In the genomic region with DNA sequence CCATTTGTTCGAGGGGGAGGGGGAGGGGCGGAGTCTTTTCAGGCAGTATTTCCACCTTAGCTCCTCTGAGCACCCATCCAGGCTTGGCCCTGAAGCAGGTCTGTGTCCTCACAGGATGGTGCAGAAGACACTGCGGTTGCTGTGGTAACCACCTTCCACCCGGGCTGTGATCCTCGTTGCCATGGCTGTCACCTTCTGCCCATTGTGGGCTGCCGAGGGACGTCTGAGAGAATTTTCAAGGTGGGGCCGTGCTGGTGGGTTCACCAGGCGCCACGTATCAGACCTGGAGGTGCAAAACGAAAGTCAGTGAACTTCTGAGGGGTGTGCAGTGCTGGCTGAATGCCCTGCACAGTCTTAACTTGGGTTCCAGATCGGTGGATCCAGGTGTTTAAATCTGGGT, we compare ENCODE assay signal across 30 cellular contexts. TPM values are rescaled to one million over a fixed set of nuclear protein-coding genes. Genes with fewer than 3 reads are reported as not detected.
DNase-seq lines count a peak whose midpoint lies in the region; ATAC-seq, FAIRE-seq and TF ChIP-seq lines count a peak whose summit lies in the region.
"Had no signal": no experiment of that assay in that cellular context is flagged by ENCODE, and none has a peak within 500 bp of the region (broad histone marks: within the 10 kb centered on the region; RNA-seq: fewer than 3 reads in every experiment).

No MANE protein-coding gene starts in this region.

- no peaks in the 10 kb centered on the region for H3K23me2 ChIP-seq in H1 (ENCODE audit: low read depth, low read length)

- no peak overlapping the region for H2BK15ac ChIP-seq in H1 (ENCODE audit: low read length)

- H3K36me3 ChIP-seq in H1 (ENCODE audit: control insufficient read depth in 2 of 4, insufficient read depth in 4 of 4, low read length in 3 of 4): peaks cover 0 to 11% (median 4%) of the 10 kb centered on the region in 4 experiments; a peak in 4 of 8 replicates
- H3K36me3 ChIP-seq in lower lobe of right lung: peaks cover 18% of the 10 kb centered on the region

- H3K4me2 ChIP-seq in H1 (ENCODE audit: insufficient read depth in 1 of 2, low read depth in 2 of 2, low read length in 2 of 2): no peak overlapping the region

- no peaks in the 10 kb centered on the region for H3K27me3 Mint-ChIP-seq in activated CD8-positive, alpha-beta memory T cell treated with anti-CD3 and anti-CD28 coated beads, Interleukin-2, amount 10 ng/mL, durations not matched to agents 7 days and 5 days
- H3K27me3 Mint-ChIP-seq in T-helper 17 cell: no peaks in the 10 kb centered on the region

- H4K8ac ChIP-seq in H1 (ENCODE audit: extremely low read depth, insufficient read depth, low read length): no peak overlapping the region

- H3K14ac ChIP-seq in H1 (ENCODE audit: insufficient read length): no peak overlapping the region

- no peak overlapping the region for H2BK5ac ChIP-seq in H1 (ENCODE audit: low read depth, low read length)

- H3K27ac ChIP-seq in H1 (ENCODE audit: low read depth, low read length) (no peak overlapping the region), lower lobe of right lung (no peak overlapping the region)
- H3K27ac ChIP-seq: adrenal gland, body of pancreas, dorsolateral prefrontal cortex, left ventricle myocardium inferior had no signal

- intact Hi-C loops in lower lobe of right lung (cut with DNase I): no loop called here

- peaks cover under 1% of the 10 kb centered on the region for H3K36me3 Mint-ChIP-seq in activated CD8-positive, alpha-beta memory T cell treated with anti-CD3 and anti-CD28 coated beads, Interleukin-2, amount 10 ng/mL, durations not matched to agents 7 days and 5 days
- H3K36me3 Mint-ChIP-seq in T-helper 17 cell (ENCODE audit: low read depth): peaks cover 4% of the 10 kb centered on the region
- peaks cover 20% of the 10 kb centered on the region for H3K36me3 Mint-ChIP-seq in stimulated activated effector memory CD8-positive, alpha-beta T cell treated with anti-CD3 and anti-CD28 coated beads, Interleukin-12 subunit alpha, Interleukin-12 subunit beta, amount 100 ng/mL, for 72 hours

- no peak for TF ChIP-seq EP300 in H1 (IDR thresholded peaks at IDR 0.05; ENCODE audit: borderline replicate concordance in 1 of 2, low read depth in 2 of 2, low read length in 2 of 2)

- H3K56ac ChIP-seq in H1 (replicated peaks; ENCODE audit: insufficient read length, low read depth, low read length): no peak overlapping the region

- no peak for TF ChIP-seq CTCF in H1 (IDR thresholded peaks at IDR 0.05; ENCODE audit: control extremely low read depth in 1 of 3, insufficient read depth in 1 of 3, low read depth in 1 of 3, low read length in 3 of 3)
- no peak for TF ChIP-seq CTCF in GM10248 (IDR thresholded peaks at IDR 0.05; ENCODE audit: control extremely low read depth, extremely low read depth, low read depth, missing control alignments)
- no peak for TF ChIP-seq CTCF in lower lobe of right lung (IDR thresholded peaks at IDR 0.05)

- POLR2A ChIA-PET in H1 (lab: Charles Lee; ENCODE audit: partially characterized antibody): interaction anchor here (0.9 to 2.5 kb wide), 7 partner anchors 8 to 74 kb away, joined by 3 to 13 read pairs (median 4); a partner anchor contains a TSS
- POLR2A ChIA-PET in GM10248 (lab: Yijun Ruan, JAX): no interaction called here

- H4K5ac ChIP-seq in H1 (ENCODE audit: insufficient read length, low read depth, low read length): no peak overlapping the region

- H3K9ac ChIP-seq in H1 (replicated peaks in 1 of 4; ENCODE audit: extremely low read depth in 1 of 4, low read depth in 3 of 4, low read length in 3 of 4): no peak overlapping the region

- no peaks in the 10 kb centered on the region for H3K79me2 ChIP-seq in H1 (ENCODE audit: control insufficient read depth in 1 of 2, insufficient read depth in 2 of 2, low read length in 2 of 2)

- no peak overlapping the region for H3K27ac Mint-ChIP-seq in activated CD8-positive, alpha-beta memory T cell treated with anti-CD3 and anti-CD28 coated beads, Interleukin-2, amount 10 ng/mL, durations not matched to agents 7 days and 5 days
- no peak overlapping the region for H3K27ac Mint-ChIP-seq in T-helper 17 cell
- H3K27ac Mint-ChIP-seq in stimulated activated effector memory CD8-positive, alpha-beta T cell treated with anti-CD3 and anti-CD28 coated beads, Interleukin-12 subunit alpha, Interleukin-12 subunit beta, amount 100 ng/mL, for 72 hours: peak overlapping the region; percentile 74
- H3K27ac Mint-ChIP-seq: activated naive CD4-positive, alpha-beta T cell treated with anti-CD3 and anti-CD28 coated beads for 36 hours; WTC11 had no signal

- TF ChIP-seq RAD21 in H1 (IDR thresholded peaks at IDR 0.05 in 1 of 2, conservative IDR thresholded peaks at IDR 0.05 in 1 of 2; ENCODE audit: low read depth in 2 of 2, low read length in 2 of 2): no peak

- peaks cover 2 to 6% of the 10 kb centered on the region in 2 experiments for H4K20me1 ChIP-seq in H1 (replicated peaks in 1 of 2; ENCODE audit: control insufficient read depth in 1 of 2, insufficient read depth in 2 of 2, low read length in 2 of 2)

- H2AK5ac ChIP-seq in H1 (ENCODE audit: low read depth, low read length): no peak overlapping the region

- H3K4me3 ChIP-seq in H1 (ENCODE audit: extremely low read depth in 1 of 4, insufficient read depth in 2 of 4, low read depth in 3 of 4, low read length in 4 of 4) (no peak overlapping the region), lower lobe of right lung (no peak overlapping the region)
- H3K4me3 ChIP-seq: adrenal gland, body of pancreas, dorsolateral prefrontal cortex, GM12878, left ventricle myocardium inferior had no signal

- no peaks in the 10 kb centered on the region; a peak in 2 of 7 replicates for H3K4me1 ChIP-seq in H1 (replicated peaks in 1 of 4; ENCODE audit: control insufficient read depth in 3 of 4, insufficient read depth in 4 of 4, low read length in 3 of 4)
- no peaks in the 10 kb centered on the region for H3K4me1 ChIP-seq in lower lobe of right lung
- H3K4me1 ChIP-seq: BE2C, body of pancreas, left ventricle myocardium inferior had no signal

- H3K9me3 ChIP-seq in T-helper 17 cell (ENCODE audit: control insufficient read depth, low read length, poor library complexity, severe bottlenecking) (no peaks in the 10 kb centered on the region), H1 (ENCODE audit: insufficient read depth in 2 of 2, low read depth in 1 of 2, low read length in 1 of 2) (no peaks in the 10 kb centered on the region), lower lobe of right lung (no peaks in the 10 kb centered on the region)
- H3K9me3 ChIP-seq: adrenal gland, BE2C, body of pancreas, left ventricle myocardium inferior had no signal

- peak; percentile 38 for ATAC-seq in activated CD8-positive, alpha-beta memory T cell treated with anti-CD3 and anti-CD28 coated beads, Interleukin-2, amount 10 ng/mL, durations not matched to agents 7 days and 5 days
- ATAC-seq in T-helper 17 cell (peak; percentile 24), GM21786 (IDR thresholded peaks at IDR 0.05; ENCODE audit: unreplicated experiment) (no peak), lower lobe of right lung (no peak)
- ATAC-seq in stimulated activated effector memory CD8-positive, alpha-beta T cell treated with anti-CD3 and anti-CD28 coated beads, Interleukin-12 subunit alpha, Interleukin-12 subunit beta, amount 100 ng/mL, for 72 hours: peak; percentile 83
- ATAC-seq: body of pancreas, GM12878, WTC11 had no signal

- H3K4ac ChIP-seq in H1 (replicated peaks; ENCODE audit: insufficient read length, low read depth, low read length): no peak overlapping the region

- peak; percentile 56 for DNase-seq in activated CD8-positive, alpha-beta memory T cell treated with anti-CD3 and anti-CD28 coated beads, Interleukin-2, amount 10 ng/mL, durations not matched to agents 7 days and 5 days
- DNase-seq in activated CD8-positive, alpha-beta memory T cell treated with anti-CD3 and anti-CD28 coated beads for 24 hours: no peak
- DNase-seq in T-helper 17 cell: no peak
- no peak for DNase-seq in H1 (ENCODE audit: low read depth in 1 of 2, low spot score in 2 of 2)
- no peak for DNase-seq in stimulated activated effector memory CD8-positive, alpha-beta T cell treated with anti-CD3 and anti-CD28 coated beads, Interleukin-12 subunit alpha, Interleukin-12 subunit beta, amount 100 ng/mL, for 72 hours (ENCODE audit: low spot score in 2 of 2)
- DNase-seq in GM10248 (ENCODE audit: extremely low spot score): no peak
- DNase-seq in lower lobe of right lung: no peak
- DNase-seq: ACHN; activated CD4-positive, alpha-beta T cell treated with anti-CD3 and anti-CD28 coated beads, Interleukin-2, amount 50 U/mL, for 48 hours; activated naive CD4-positive, alpha-beta T cell treated with anti-CD3 and anti-CD28 coated beads for 36 hours; activated T-cell treated with anti-CD3 and anti-CD28 coated beads, Interleukin-2, amount 50 U/mL, for 4 hours; adrenal gland; BE2C; body of pancreas; cerebellar nuclear complex; COR-L47; dorsolateral prefrontal cortex; IMR-90; islet precursor cell; left ventricle myocardium inferior; NCI-H1048; NCI-H1694; NCI-H524; SW 1271; trophoblast cell had no signal

- CTCF ChIA-PET in activated CD8-positive, alpha-beta memory T cell treated with anti-CD3 and anti-CD28 coated beads, Interleukin-2, amount 10 ng/mL, durations not matched to agents 7 days and 5 days (lab: Charles Lee): no interaction called here
- CTCF ChIA-PET in H1 (lab: Charles Lee; ENCODE audit: partially characterized antibody): interaction anchor here (1.0 to 6.5 kb wide), 9 partner anchors 9 to 79 kb away, joined by 3 to 39 read pairs (median 4); a partner anchor contains a TSS
- CTCF ChIA-PET in GM10248 (lab: Yijun Ruan, JAX): interaction anchor here (1.5 kb wide), 2 partner anchors 9 to 11 kb away, joined by 3 read pairs; no protein-coding TSS in a partner anchor

- no peak overlapping the region for H2BK20ac ChIP-seq in H1 (ENCODE audit: low read length)

- no peaks in the 10 kb centered on the region for H3K27me3 ChIP-seq in H1 (replicated peaks in 1 of 4; ENCODE audit: control insufficient read depth in 3 of 4, extremely low read depth in 1 of 4, insufficient read depth in 3 of 4, low read length in 3 of 4)
- H3K27me3 ChIP-seq in lower lobe of right lung (ENCODE audit: low read depth): no peaks in the 10 kb centered on the region
- H3K27me3 ChIP-seq: adrenal gland, BE2C, body of pancreas, dorsolateral prefrontal cortex had no signal

- no peak overlapping the region for H2BK120ac ChIP-seq in H1 (replicated peaks; ENCODE audit: low read depth, low read length)

- no peaks in the 10 kb centered on the region; the same call in 1 of the 2 replicates for H3K79me1 ChIP-seq in H1 (ENCODE audit: low read depth, low read length)

- WGBS in H1 (ENCODE audit: extremely low coverage in 1 of 2, insufficient coverage in 1 of 2, insufficient read length in 1 of 2, insufficient replicate concordance in 2 of 2, low coverage in 1 of 2, low lambda C conversion rate in 2 of 2, missing lambda C conversion rate in 1 of 2), 2 experiments: 79% methylated on average over 12 of the region's 12 CpGs; no CpG with 5 or more reads in 1 of the 2 experiments

- FAIRE-seq in H1 (lab: Jason Lieb, UNC): no peak
- FAIRE-seq: GM12878, H54, RCC 7860 had no signal

- no peak for TF ChIP-seq POLR2A in H1 (IDR thresholded peaks at IDR 0.05; ENCODE audit: control extremely low read depth in 1 of 2, low read depth in 2 of 2, low read length in 2 of 2)

- H3K23ac ChIP-seq in H1 (ENCODE audit: insufficient read length): no peak overlapping the region

- no peaks in the 10 kb centered on the region for H3K9me3 Mint-ChIP-seq in activated CD8-positive, alpha-beta memory T cell treated with anti-CD3 and anti-CD28 coated beads, Interleukin-2, amount 10 ng/mL, durations not matched to agents 7 days and 5 days (ENCODE audit: low read depth)
- no peaks in the 10 kb centered on the region for H3K9me3 Mint-ChIP-seq in stimulated activated effector memory CD8-positive, alpha-beta T cell treated with anti-CD3 and anti-CD28 coated beads, Interleukin-12 subunit alpha, Interleukin-12 subunit beta, amount 100 ng/mL, for 72 hours
- H3K9me3 Mint-ChIP-seq: activated naive CD4-positive, alpha-beta T cell treated with anti-CD3 and anti-CD28 coated beads for 36 hours; activated T-cell treated with anti-CD3 and anti-CD28 coated beads, Interleukin-2, amount 50 U/mL, for 4 hours; WTC11 had no signal

- H3K18ac ChIP-seq in H1 (ENCODE audit: extremely low read depth, low read length): 0 out of 2 replicates have a peak overlapping the region, but pooled peaks have one; percentile 32

- H3K4me3 Mint-ChIP-seq in activated CD8-positive, alpha-beta memory T cell treated with anti-CD3 and anti-CD28 coated beads, Interleukin-2, amount 10 ng/mL, durations not matched to agents 7 days and 5 days: no peak overlapping the region
- no peak overlapping the region for H3K4me3 Mint-ChIP-seq in T-helper 17 cell
- H3K4me3 Mint-ChIP-seq in stimulated activated effector memory CD8-positive, alpha-beta T cell treated with anti-CD3 and anti-CD28 coated beads, Interleukin-12 subunit alpha, Interleukin-12 subunit beta, amount 100 ng/mL, for 72 hours: peak overlapping the region; percentile 18
- H3K4me3 Mint-ChIP-seq: activated naive CD4-positive, alpha-beta T cell treated with anti-CD3 and anti-CD28 coated beads for 36 hours; activated T-cell treated with anti-CD3 and anti-CD28 coated beads, Interleukin-2, amount 50 U/mL, for 4 hours; WTC11 had no signal

- H2AFZ ChIP-seq in H1 (ENCODE audit: low read length): no peak overlapping the region

- peaks cover 11% of the 10 kb centered on the region for H3K4me1 Mint-ChIP-seq in activated CD8-positive, alpha-beta memory T cell treated with anti-CD3 and anti-CD28 coated beads, Interleukin-2, amount 10 ng/mL, durations not matched to agents 7 days and 5 days
- H3K4me1 Mint-ChIP-seq in T-helper 17 cell: peaks cover 15% of the 10 kb centered on the region
- peaks cover 49% of the 10 kb centered on the region for H3K4me1 Mint-ChIP-seq in stimulated activated effector memory CD8-positive, alpha-beta T cell treated with anti-CD3 and anti-CD28 coated beads, Interleukin-12 subunit alpha, Interleukin-12 subunit beta, amount 100 ng/mL, for 72 hours

- H2BK12ac ChIP-seq in H1 (ENCODE audit: low read depth, low read length): no peak overlapping the region

- H4K91ac ChIP-seq in H1 (replicated peaks; ENCODE audit: insufficient read length, low read length): no peak overlapping the region

RNA-seq across cellular contexts. Expression of a gene that starts 26.7 kb away (rescaled TPM):
- total RNA-seq in activated CD8-positive, alpha-beta memory T cell treated with anti-CD3 and anti-CD28 coated beads, Interleukin-2, amount 10 ng/mL, durations not matched to agents 7 days and 5 days: 10 to 100 TPM; 35.5 to 43.0 TPM
- 10 to 100 TPM; 28.6 to 38.3 TPM for total RNA-seq in T-helper 17 cell
- 36.9 and 40.0 TPM in 2 replicates for total RNA-seq in H1 (2021; fragmentation: NEBNext Ultra II Directional; extraction: Animal tissue kit (Norgen Biotek cat#: 25700))
- polyA plus RNA-seq in H1 (2011; rRNA removed): 13.8 and 16.0 TPM in 2 replicates
- 25.3 TPM for polyA plus RNA-seq in H1 (2011; cell fraction: cytosol; rRNA removed)
- 13.3 TPM for polyA plus RNA-seq in H1 (2011; cell fraction: nucleus; rRNA removed)
- polyA plus RNA-seq in H1 (2012, experiment 1 of 2): 24.6 to 30.7 TPM (median 27.1 TPM) in 4 replicates
- polyA plus RNA-seq in H1 (2012, experiment 2 of 2): 9.2 TPM
- polyA plus RNA-seq in H1 (2013, experiment 1 of 2): 18.0 TPM
- polyA plus RNA-seq in H1 (2013, experiment 2 of 2): 18.9 TPM
- 39.6 and 47.5 TPM in 2 replicates for polyA minus RNA-seq in H1 (2011; rRNA and poly(A)+ RNA removed)
- 19.7 TPM for polyA minus RNA-seq in H1 (2011; cell fraction: cytosol; rRNA and poly(A)+ RNA removed)
- polyA minus RNA-seq in H1 (2011; cell fraction: nucleus; rRNA and poly(A)+ RNA removed): 20.7 TPM
- total RNA-seq in lower lobe of right lung: 17.3 TPM

RNA-seq across cellular contexts. Expression of a gene that starts 47.2 kb away (rescaled TPM):
- total RNA-seq in activated CD8-positive, alpha-beta memory T cell treated with anti-CD3 and anti-CD28 coated beads, Interleukin-2, amount 10 ng/mL, durations not matched to agents 7 days and 5 days: 1 to 10 TPM; 9.7 TPM
- 10 to 100 TPM; 13.9 to 16.5 TPM for total RNA-seq in T-helper 17 cell
- 13.6 and 14.5 TPM in 2 replicates for total RNA-seq in H1 (2021; fragmentation: NEBNext Ultra II Directional; extraction: Animal tissue kit (Norgen Biotek cat#: 25700))
- 13.3 and 14.0 TPM in 2 replicates for polyA plus RNA-seq in H1 (2011; rRNA removed)
- polyA plus RNA-seq in H1 (2011; cell fraction: cytosol; rRNA removed): 14.8 TPM
- 16.2 TPM for polyA plus RNA-seq in H1 (2011; cell fraction: nucleus; rRNA removed)
- 9.6 to 11.4 TPM (median 10.6 TPM) in 4 replicates for polyA plus RNA-seq in H1 (2012, experiment 1 of 2)
- polyA plus RNA-seq in H1 (2012, experiment 2 of 2): 3.8 TPM
- 9.4 TPM for polyA plus RNA-seq in H1 (2013, experiment 1 of 2)
- 8.5 TPM for polyA plus RNA-seq in H1 (2013, experiment 2 of 2)
- 40.3 and 41.2 TPM in 2 replicates for polyA minus RNA-seq in H1 (2011; rRNA and poly(A)+ RNA removed)
- polyA minus RNA-seq in H1 (2011; cell fraction: cytosol; rRNA and poly(A)+ RNA removed): 16.1 TPM
- polyA minus RNA-seq in H1 (2011; cell fraction: nucleus; rRNA and poly(A)+ RNA removed): 32.7 TPM
- 9.2 TPM for total RNA-seq in lower lobe of right lung

Comparison
In these comparisons a context has a peak if more than half of its experiments do, and no peak if none do; other contexts are left out.
1. ATAC-seq: peak in activated CD8-positive, alpha-beta memory T cell treated with anti-CD3 and anti-CD28 coated beads, Interleukin-2, amount 10 ng/mL, durations not matched to agents 7 days and 5 days (single experiment), T-helper 17 cell (single experiment) and stimulated activated effector memory CD8-positive, alpha-beta T cell treated with anti-CD3 and anti-CD28 coated beads, Interleukin-12 subunit alpha, Interleukin-12 subunit beta, amount 100 ng/mL, for 72 hours (single experiment); none in GM21786 (single experiment) and lower lobe of right lung (0 of 2).